In genomic region chr14:36513012-36513420, GRCh38 we compare ENCODE assay signal across 23 cellular contexts. TPM values are rescaled to one million over a fixed set of nuclear protein-coding genes. Genes with fewer than 3 reads are reported as not detected.
DNase-seq lines count a peak whose midpoint lies in the region; ATAC-seq and TF ChIP-seq lines count a peak whose summit lies in the region.
"Had no signal": no experiment of that assay in that cellular context is flagged by ENCODE, and none has a peak within 500 bp of the region (broad histone marks: within the 10 kb centered on the region; RNA-seq: fewer than 3 reads in every experiment).

No MANE protein-coding gene starts in this region.

- DNase-seq in NCI-H510A treated with DMSO at 0.1 percent for 48 hours (lab: John Stamatoyannopoulos, UW) (peak; percentile 78), NCI-H510A (lab: John Stamatoyannopoulos, UW) (no peak), NCI-H1105 (lab: John Stamatoyannopoulos, UW) (peak; percentile 57), epithelial cell of esophagus (ENCODE audit: low read depth) (no peak), thyroid gland (peak; percentile 28 to 37), RKO (ENCODE audit: low spot score) (no peak), omental fat pad (ENCODE audit: low spot score) (no peak), T-helper 9 cell (no peak)
- DNase-seq: activated CD4-positive, alpha-beta T cell treated with anti-CD3 and anti-CD28 coated beads, Interleukin-2, amount 50 U/mL, for 4 hours; activated gamma-delta T cell; C1 segment of cervical spinal cord; foreskin fibroblast; HCEC 1CT; mammary epithelial cell; NCI-H1048; NCI-H446 treated with DMSO at 0.1 percent for 48 hours had no signal

- peak overlapping the region; percentile 98 to 100 (median 99) for H3K27ac ChIP-seq in thyroid gland
- H3K27ac ChIP-seq: cardiac muscle cell, epithelial cell of prostate had no signal

- no peaks in the 10 kb centered on the region for H3K9me3 ChIP-seq in thyroid gland

- WGBS in thyroid gland, 2 donors = 2% methylated on average over 17 of the region's 17 CpGs

- H3K27me3 ChIP-seq in thyroid gland = no peaks in the 10 kb centered on the region

- H3K4me1 ChIP-seq in thyroid gland = no peaks in the 10 kb centered on the region

- ATAC-seq in omental fat pad (ENCODE audit: low FRiP score) = no peak

- intact Hi-C loops in thyroid gland (cut with DNase I) = no loop called here

- peaks cover 12 to 17% of the 10 kb centered on the region in 2 donors for H3K36me3 ChIP-seq in thyroid gland
- H3K36me3 ChIP-seq: cardiac muscle cell had no signal

- peak overlapping the region; percentile 9 for H3K4me3 ChIP-seq in epithelial cell of esophagus (ENCODE audit: low read length)
- peak overlapping the region; percentile 18 to 81 (median 67) for H3K4me3 ChIP-seq in thyroid gland (replicated peaks in 1 of 3)
- H3K4me3 ChIP-seq: cardiac muscle cell had no signal

- no peak for TF ChIP-seq POLR2A in thyroid gland (IDR thresholded peaks at IDR 0.05)

- TF ChIP-seq CTCF in epithelial cell of esophagus (IDR thresholded peaks at IDR 0.05; ENCODE audit: insufficient read depth, low read depth, low read length, missing control alignments) (no peak), thyroid gland (IDR thresholded peaks at IDR 0.05) (no peak), omental fat pad (IDR thresholded peaks at IDR 0.05) (no peak)

RNA-seq across cellular contexts. Expression of gene NKX2-1, which starts 7.0 kb away (rescaled TPM):
- total RNA-seq in thyroid gland (100 to 1,000 TPM; 209 to 375 (median 310) TPM), omental fat pad (not detected)
- total RNA-seq: cardiac muscle cell; LHCN-M2; mammary epithelial cell; myocyte; osteocyte; SK-MEL-5; T-helper 2 cell treated with Interferon-gamma antibody and Interleukin-4, amounts not matched to agents 100 ng/mL and 5 ng/mL, for 36 hours had no signal

Comparison
In these comparisons a context has a peak if more than half of its experiments do, and no peak if none do; other contexts are left out.
1. DNase-seq: peak in NCI-H510A treated with DMSO at 0.1 percent for 48 hours (single experiment), NCI-H1105 (single experiment) and thyroid gland (2 of 2); none in NCI-H510A (single experiment), epithelial cell of esophagus (single experiment), RKO (single experiment), omental fat pad (single experiment) and T-helper 9 cell (single experiment).
2. RNA of gene NKX2-1, which starts 7.0 kb away (total RNA-seq): 209 to 375 TPM in thyroid gland; not detected in omental fat pad; every median in the first group is over 100 times any median in the second.